Comparison of ENCODE assay signal across 28 cellular contexts in the genomic region with DNA sequence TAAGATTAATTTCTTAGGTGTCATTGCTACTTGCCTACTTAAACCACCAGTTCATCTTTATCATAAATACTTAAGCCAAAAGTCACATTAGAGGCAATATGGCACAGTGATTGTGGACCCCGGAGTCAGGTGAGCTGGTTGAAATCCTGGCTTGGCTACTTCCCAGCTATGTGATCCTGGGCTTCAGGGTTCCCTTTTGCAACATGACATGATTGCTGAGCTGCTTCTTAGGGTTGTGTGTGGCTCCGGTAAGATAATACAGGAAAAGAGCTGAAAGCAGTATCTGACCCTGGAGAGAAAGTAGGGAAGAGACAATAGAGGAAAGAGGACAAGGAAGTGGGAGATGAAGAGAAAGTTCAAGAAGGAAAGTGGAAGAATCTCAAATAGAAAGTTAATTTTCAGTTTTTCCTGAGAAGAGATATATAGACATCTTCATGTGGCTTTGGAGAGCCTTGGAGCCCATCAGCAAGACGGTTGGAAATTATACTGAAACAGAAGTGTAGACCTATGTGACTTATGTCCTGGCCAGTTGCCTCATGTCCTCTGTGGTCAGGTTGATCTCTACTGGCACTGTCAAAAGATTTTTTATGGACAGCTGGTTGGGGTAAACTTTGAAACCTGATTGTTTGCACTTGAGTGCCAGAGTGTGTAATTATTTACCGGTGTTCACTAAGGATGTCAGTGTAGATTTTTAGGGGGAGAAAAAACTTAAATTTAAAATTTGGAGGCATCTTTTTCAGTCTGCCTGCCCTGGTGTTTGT.
DNase-seq lines count a peak whose midpoint lies in the region; ATAC-seq, FAIRE-seq and TF ChIP-seq lines count a peak whose summit lies in the region.
"Had no signal": no experiment of that assay in that cellular context is flagged by ENCODE, and none has a peak within 500 bp of the region (broad histone marks: within the 10 kb centered on the region; RNA-seq: fewer than 3 reads in every experiment).

No MANE protein-coding gene starts in this region.

- POLR2A ChIA-PET in activated CD4-positive, alpha-beta T cell treated with anti-CD3 and anti-CD28 coated beads for 36 hours (lab: Charles Lee), result no interaction called here

- CTCF ChIA-PET in activated CD4-positive, alpha-beta T cell treated with anti-CD3 and anti-CD28 coated beads for 36 hours (lab: Charles Lee), result interaction anchor here (1.1 kb wide), 2 partner anchors 27 to 228 kb away, joined by 3 to 4 read pairs; no protein-coding TSS in a partner anchor

- peak; percentile 28 for DNase-seq in HuH-7 (ENCODE audit: low spot score)
- no peak for DNase-seq in hepatocyte (ENCODE audit: low spot score)
- peak; percentile 26 for DNase-seq in myocyte (ENCODE audit: low read depth)
- DNase-seq in gastrocnemius medialis, result peak; percentile 70 to 76
- DNase-seq in HTR-8/SVneo (ENCODE audit: insufficient read length, low spot score), result no peak
- no peak for DNase-seq in NCI-H1417 treated with DMSO at 0.1 percent for 48 hours (lab: John Stamatoyannopoulos, UW)
- no peak for DNase-seq in NCI-H1105 (lab: John Stamatoyannopoulos, UW)
- DNase-seq in activated CD4-positive, alpha-beta T cell treated with anti-CD3 and anti-CD28 coated beads for 36 hours, result no peak
- DNase-seq: 8988T; Caco-2; CD4-positive, alpha-beta memory T cell; DMS 273 treated with DMSO at 0.1 percent for 48 hours; DMS79 treated with DMSO at 0.1 percent for 48 hours; GOT3; HCEC 1CT; Karpas-422; NCI-H1436; NCI-H187 treated with DMSO at 0.1 percent for 48 hours; NCI-H2107; NCI-H524; NCI-H774; NK-92 treated with Interleukin-12 subunit alpha and Interleukin-12 subunit beta, amount 100 ng/mL, for 24 hours; SIG-M5 had no signal

- H3K9me3 ChIP-seq in hepatocyte (ENCODE audit: low read depth), result no peaks in the 10 kb centered on the region
- no peaks in the 10 kb centered on the region for H3K9me3 ChIP-seq in gastrocnemius medialis
- H3K9me3 ChIP-seq: Caco-2 had no signal

- FAIRE-seq in HTR-8/SVneo (lab: Jason Lieb, UNC), result no peak
- FAIRE-seq: GM12892 had no signal

- H3K4me1 Mint-ChIP-seq in activated CD4-positive, alpha-beta T cell treated with anti-CD3 and anti-CD28 coated beads for 36 hours, result no peaks in the 10 kb centered on the region
- H3K4me1 Mint-ChIP-seq: CD4-positive, alpha-beta memory T cell had no signal

- intact Hi-C loops in gastrocnemius medialis (cut with DNase I; ENCODE audit: low total_unique reads), result loop anchor here (5.0 kb wide), 1 partner anchor 141 kb away; no protein-coding TSS in a partner anchor
- intact Hi-C loops in activated CD4-positive, alpha-beta T cell treated with anti-CD3 and anti-CD28 coated beads for 36 hours (cut with DNase I, micrococcal nuclease), result loop anchor here in 1 of 2 experiments (5.0 kb wide), 1 partner anchor 251 kb away; no protein-coding TSS in a partner anchor

- no peaks in the 10 kb centered on the region for H4K20me1 ChIP-seq in hepatocyte (ENCODE audit: insufficient read depth, poor library complexity, severe bottlenecking)

- TF ChIP-seq CTCF in hepatocyte (IDR thresholded peaks at IDR 0.05; ENCODE audit: poor library complexity), result no peak
- no peak for TF ChIP-seq CTCF in gastrocnemius medialis (IDR thresholded peaks at IDR 0.05 in 4 of 5, conservative IDR thresholded peaks at IDR 0.05 in 1 of 5)

- H2AFZ ChIP-seq in hepatocyte, result no peak overlapping the region

- H3K36me3 ChIP-seq in hepatocyte (replicated peaks; ENCODE audit: insufficient read depth, low read depth) (no peaks in the 10 kb centered on the region), gastrocnemius medialis (no peaks in the 10 kb centered on the region)

- H3K27me3 ChIP-seq in hepatocyte (no peaks in the 10 kb centered on the region), gastrocnemius medialis (no peaks in the 10 kb centered on the region)
- H3K27me3 ChIP-seq: BLaER1 treated with 17β-estradiol and CSF1 and Interleukin-3, amounts not matched to agents 10 nM and 100 nM had no signal

- no peaks in the 10 kb centered on the region for H3K36me3 Mint-ChIP-seq in activated CD4-positive, alpha-beta T cell treated with anti-CD3 and anti-CD28 coated beads for 36 hours (ENCODE audit: low read depth)
- H3K36me3 Mint-ChIP-seq: CD4-positive, alpha-beta memory T cell had no signal

- H3K4me1 ChIP-seq in hepatocyte (ENCODE audit: insufficient read depth) (peaks cover 35% of the 10 kb centered on the region), gastrocnemius medialis (peaks cover 74 to 75% of the 10 kb centered on the region in 2 donors)

- in situ Hi-C loops in gastrocnemius medialis (cut with MboI; ENCODE audit: low sequenced_read_pairs in 4 of 4), result loop anchor here in 1 of 4 donors (10.0 kb wide), 1 partner anchor 68 kb away; no protein-coding TSS in a partner anchor

- H3K27ac ChIP-seq in hepatocyte (peak overlapping the region; percentile 70), gastrocnemius medialis (peak overlapping the region; percentile 83 to 91 (median 84))
- H3K27ac ChIP-seq: BLaER1 treated with 17β-estradiol and CSF1 and Interleukin-3, amounts not matched to agents 10 nM and 100 nM; HL-60 had no signal

- no peak overlapping the region for H3K4me3 Mint-ChIP-seq in activated CD4-positive, alpha-beta T cell treated with anti-CD3 and anti-CD28 coated beads for 36 hours
- H3K4me3 Mint-ChIP-seq: CD4-positive, alpha-beta memory T cell had no signal

- H3K4me3 ChIP-seq in hepatocyte, result no peak overlapping the region
- peak overlapping the region; percentile 9 to 34 (median 22) for H3K4me3 ChIP-seq in gastrocnemius medialis
- H3K4me3 ChIP-seq: BLaER1 treated with 17β-estradiol and CSF1 and Interleukin-3, amounts not matched to agents 10 nM and 100 nM had no signal

- ATAC-seq in gastrocnemius medialis, result peak; percentile 48 to 59
- ATAC-seq in activated CD4-positive, alpha-beta T cell treated with anti-CD3 and anti-CD28 coated beads for 36 hours, result no peak
- ATAC-seq: Panc1, SK-N-SH treated with all-trans-retinoic acid at 6 μM for 48 hours had no signal

- WGBS in hepatocyte (ENCODE audit: low lambda C conversion rate, missing lambda C conversion rate), result 72% methylated on average over 4 of the region's 4 CpGs

- peak overlapping the region; percentile 49 for H3K4me2 ChIP-seq in hepatocyte
- H3K4me2 ChIP-seq: BLaER1 treated with 17β-estradiol and CSF1 and Interleukin-3, amounts not matched to agents 10 nM and 100 nM had no signal

- peak in 1 of 2 donors; percentile 50 for TF ChIP-seq POLR2A in gastrocnemius medialis (IDR thresholded peaks at IDR 0.05)

- H3K9me2 ChIP-seq in hepatocyte (replicated peaks; ENCODE audit: insufficient read depth), result no peaks in the 10 kb centered on the region

- no peak overlapping the region for H3K27ac Mint-ChIP-seq in activated CD4-positive, alpha-beta T cell treated with anti-CD3 and anti-CD28 coated beads for 36 hours
- H3K27ac Mint-ChIP-seq: CD4-positive, alpha-beta memory T cell had no signal

- no peaks in the 10 kb centered on the region for H3K9me3 Mint-ChIP-seq in activated CD4-positive, alpha-beta T cell treated with anti-CD3 and anti-CD28 coated beads for 36 hours (ENCODE audit: low read depth)
- H3K9me3 Mint-ChIP-seq: CD4-positive, alpha-beta memory T cell had no signal

- peaks cover 2% of the 10 kb centered on the region for H3K27me3 Mint-ChIP-seq in activated CD4-positive, alpha-beta T cell treated with anti-CD3 and anti-CD28 coated beads for 36 hours

- H3K79me2 ChIP-seq in hepatocyte, result peaks cover 18% of the 10 kb centered on the region

Comparison
In these comparisons a context has a peak if more than half of its experiments do, and no peak if none do; other contexts are left out.
1. DNase-seq: peak in HuH-7 (single experiment), myocyte (single experiment) and gastrocnemius medialis (2 of 2); none in hepatocyte (single experiment), HTR-8/SVneo (single experiment), NCI-H1417 treated with DMSO at 0.1 percent for 48 hours (single experiment), NCI-H1105 (single experiment) and activated CD4-positive, alpha-beta T cell treated with anti-CD3 and anti-CD28 coated beads for 36 hours (single experiment).